Comparison of ENCODE assay signal across 8 cellular contexts in genomic region chr6:87589693-87590416, GRCh38. TPM values are rescaled to one million over a fixed set of nuclear protein-coding genes. Genes with fewer than 3 reads are reported as not detected.
DNase-seq lines count a peak whose midpoint lies in the region; ATAC-seq lines count a peak whose summit lies in the region.

ORC3 (plus strand) TSS chr6:87590135; CDS start chr6:87590169, 34 bp downstream.
RARS2 (minus strand) TSS chr6:87589987; CDS start chr6:87589957, 30 bp downstream.

- H3K36me3 ChIP-seq in CD8-positive, alpha-beta memory T cell (ENCODE audit: insufficient read depth, low read length) = no peaks in the 10 kb centered on the region

- no peaks in the 10 kb centered on the region for H3K9me3 Mint-ChIP-seq in CD8-positive, alpha-beta memory T cell

- peaks cover 40% of the 10 kb centered on the region for H3K4me1 ChIP-seq in CD8-positive, alpha-beta memory T cell (ENCODE audit: insufficient read depth, low read length)

- H3K4me3 Mint-ChIP-seq in CD8-positive, alpha-beta memory T cell = peak within 1 kb of the TSS; percentile 87 to 98 (median 92)

- peak within 1 kb of the TSS; percentile 98 for H3K4me3 ChIP-seq in CD8-positive, alpha-beta memory T cell (ENCODE audit: low read length)

- peak within 1 kb of the TSS; percentile 80 to 99 (median 94) for H3K27ac Mint-ChIP-seq in CD8-positive, alpha-beta memory T cell

- peaks cover 0 to 38% (median 4%) of the 10 kb centered on the region in 3 donors for H3K36me3 Mint-ChIP-seq in CD8-positive, alpha-beta memory T cell

- peak; percentile 100 for ATAC-seq in GM19468 (IDR thresholded peaks at IDR 0.05; ENCODE audit: extremely low read depth, unreplicated experiment)

- CTCF ChIA-PET in CD8-positive, alpha-beta memory T cell (lab: Charles Lee) = interaction anchor here (0.8 kb wide), 1 partner anchor 114 kb away, joined by 3 read pairs; no protein-coding TSS in a partner anchor

- H3K27ac ChIP-seq in CD8-positive, alpha-beta memory T cell (ENCODE audit: low read depth, low read length) = peak within 1 kb of the TSS; percentile 90

- peaks cover 58 to 82% (median 77%) of the 10 kb centered on the region in 3 donors for H3K4me1 Mint-ChIP-seq in CD8-positive, alpha-beta memory T cell

- H3K27me3 Mint-ChIP-seq in CD8-positive, alpha-beta memory T cell = no peaks in the 10 kb centered on the region

- H3K9me3 ChIP-seq in CD8-positive, alpha-beta memory T cell (ENCODE audit: low read length) = no peaks in the 10 kb centered on the region

- H3K27me3 ChIP-seq in CD8-positive, alpha-beta memory T cell (ENCODE audit: insufficient read depth, low read length, poor library complexity, severe bottlenecking) = no peaks in the 10 kb centered on the region

- POLR2A ChIA-PET in CD8-positive, alpha-beta memory T cell (lab: Charles Lee) = interaction anchor here (0.5 to 3.1 kb wide), 6 partner anchors 77 to 174 kb away, joined by 3 to 21 read pairs (median 3); partner anchors contain the start of gene AKIRIN2

- peak; percentile 90 to 95 (median 93) for DNase-seq in CD8-positive, alpha-beta memory T cell
- DNase-seq in HS-5 (ENCODE audit: low read depth) = peak; percentile 81
- DNase-seq in NK-92 treated with Interleukin-12 subunit alpha and Interleukin-12 subunit beta, amount 100 ng/mL, for 24 hours (lab: John Stamatoyannopoulos, UW) = peak; percentile 92
- peak; percentile 97 for DNase-seq in activated CD8-positive, alpha-beta memory T cell treated with anti-CD3 and anti-CD28 coated beads for 24 hours
- peak; percentile 91 for DNase-seq in effector CD8-positive, alpha-beta T cell (lab: John Stamatoyannopoulos, UW)
- DNase-seq in medulla oblongata (ENCODE audit: extremely low spot score) = peak; percentile 98
- DNase-seq in stimulated activated CD8-positive, alpha-beta memory T cell treated with anti-CD3 and anti-CD28 coated beads, Interleukin-12 subunit alpha, Interleukin-12 subunit beta, amount 100 ng/mL, for 1 hour (ENCODE audit: low read depth) = peak; percentile 92

RNA-seq across cellular contexts. Expression of gene ORC3, which starts in this region (rescaled TPM):
- 10 to 100 TPM; 31.1 to 33.5 TPM for total RNA-seq in CD8-positive, alpha-beta memory T cell
- 34.1 TPM for polyA plus RNA-seq in CD8-positive, alpha-beta memory T cell

RNA-seq across cellular contexts. Expression of gene RARS2, which starts in this region (rescaled TPM):
- total RNA-seq in CD8-positive, alpha-beta memory T cell = 10 to 100 TPM; 19.2 to 20.6 TPM
- polyA plus RNA-seq in CD8-positive, alpha-beta memory T cell = 27.9 TPM

Comparison
In these comparisons a context has a peak if more than half of its experiments do, and no peak if none do; other contexts are left out.
1. Peak in every context shown above with its lines: DNase-seq, ATAC-seq, H3K4me3 ChIP-seq and H3K27ac ChIP-seq.